In the genomic region with DNA sequence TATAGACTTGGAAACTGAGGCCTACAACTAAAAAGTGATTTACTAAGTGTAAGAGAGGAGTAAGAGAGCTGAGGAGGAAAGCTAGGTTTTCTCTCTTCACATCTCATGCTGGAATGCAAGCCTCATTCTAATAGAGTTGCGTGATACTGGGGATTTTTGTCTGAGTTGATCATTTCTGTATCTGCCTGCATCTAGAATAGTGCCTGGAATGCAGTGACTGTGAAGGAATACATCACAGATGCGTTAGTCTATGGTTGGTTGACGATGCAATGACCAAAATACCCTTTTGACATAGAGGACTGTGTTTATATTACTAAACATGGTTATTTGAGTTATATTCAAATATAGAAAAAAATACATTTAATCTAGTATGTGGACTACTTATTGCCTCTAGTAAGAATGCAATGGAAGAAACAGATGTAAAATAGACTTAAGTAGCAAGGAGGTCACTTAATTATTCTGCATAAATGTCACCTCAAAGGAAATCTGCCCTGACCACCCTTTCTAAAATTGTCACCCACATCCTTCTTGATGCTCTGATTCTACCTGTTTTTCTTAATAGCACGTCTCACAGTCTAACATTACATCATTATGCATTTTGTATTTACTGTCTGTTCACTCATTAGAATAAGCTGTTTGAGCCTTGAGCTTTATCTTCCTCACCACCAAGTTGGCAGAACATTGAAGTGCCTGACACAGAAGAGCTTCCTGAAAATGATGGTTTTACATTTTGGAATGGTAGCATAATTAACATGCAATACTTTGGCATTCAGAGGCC, we compare ENCODE assay signal across 16 cellular contexts. TPM values are rescaled to one million over a fixed set of nuclear protein-coding genes. Genes with fewer than 3 reads are reported as not detected.
DNase-seq lines count a peak whose midpoint lies in the region; ATAC-seq lines count a peak whose summit lies in the region.
"Had no signal": no experiment of that assay in that cellular context is flagged by ENCODE, and none has a peak within 500 bp of the region (broad histone marks: within the 10 kb centered on the region; RNA-seq: fewer than 3 reads in every experiment).

No MANE protein-coding gene starts in this region.

- H3K4me1 Mint-ChIP-seq in natural killer cell treated with Interleukin-12 subunit alpha and Interleukin-12 subunit beta and Interleukin-15 and Interleukin-18, amount 100 ng/mL, for 72 hours (ENCODE audit: low read depth in 2 of 2) = peaks cover 3% of the 10 kb centered on the region in 2 donors

- ATAC-seq in natural killer cell treated with Interleukin-12 subunit alpha and Interleukin-12 subunit beta and Interleukin-15 and Interleukin-18, amount 100 ng/mL, for 72 hours = no peak
- no peak for ATAC-seq in HG03469 (IDR thresholded peaks at IDR 0.05; ENCODE audit: unreplicated experiment)
- ATAC-seq in GM18909 (IDR thresholded peaks at IDR 0.05; ENCODE audit: poor library complexity, unreplicated experiment) = no peak
- ATAC-seq: CD8-positive, alpha-beta T cell had no signal

- H3K36me3 Mint-ChIP-seq in natural killer cell treated with Interleukin-12 subunit alpha and Interleukin-12 subunit beta and Interleukin-15 and Interleukin-18, amount 100 ng/mL, for 72 hours = no peaks in the 10 kb centered on the region
- H3K36me3 Mint-ChIP-seq: CD8-positive, alpha-beta T cell had no signal

- H3K27me3 Mint-ChIP-seq in natural killer cell treated with Interleukin-12 subunit alpha and Interleukin-12 subunit beta and Interleukin-15 and Interleukin-18, amount 100 ng/mL, for 72 hours = peaks cover 7 to 11% of the 10 kb centered on the region in 2 donors

- no peak overlapping the region for H3K4me3 Mint-ChIP-seq in natural killer cell treated with Interleukin-12 subunit alpha and Interleukin-12 subunit beta and Interleukin-15 and Interleukin-18, amount 100 ng/mL, for 72 hours
- H3K4me3 Mint-ChIP-seq: CD8-positive, alpha-beta T cell had no signal

- H3K27ac Mint-ChIP-seq in natural killer cell treated with Interleukin-12 subunit alpha and Interleukin-12 subunit beta and Interleukin-15 and Interleukin-18, amount 100 ng/mL, for 72 hours = no peak overlapping the region
- H3K27ac Mint-ChIP-seq: CD8-positive, alpha-beta T cell had no signal

- DNase-seq in EH (ENCODE audit: low read depth) (peak; percentile 41), amniotic epithelial cell (ENCODE audit: low read depth) (peak; percentile 6), glomerular visceral epithelial cell (ENCODE audit: extremely low spot score) (peak; percentile 17), renal cortical epithelial cell (ENCODE audit: low read depth) (peak; percentile 44)
- no peak for DNase-seq in natural killer cell treated with Interleukin-12 subunit alpha and Interleukin-12 subunit beta and Interleukin-15 and Interleukin-18, amount 100 ng/mL, for 72 hours (ENCODE audit: low spot score)
- DNase-seq in NK-92 treated with Interleukin-12 subunit alpha and Interleukin-12 subunit beta, amount 100 ng/mL, for 24 hours (lab: John Stamatoyannopoulos, UW) = no peak
- DNase-seq: CD8-positive, alpha-beta T cell; GF-D8; Karpas-422; MG63; NCI-H1092 treated with DMSO at 0.1 percent for 48 hours; NCI-H1694 treated with DMSO at 0.1 percent for 48 hours; NCI-H345; NCI-H69 had no signal

- H3K9me3 Mint-ChIP-seq in natural killer cell treated with Interleukin-12 subunit alpha and Interleukin-12 subunit beta and Interleukin-15 and Interleukin-18, amount 100 ng/mL, for 72 hours = no peaks in the 10 kb centered on the region
- H3K9me3 Mint-ChIP-seq: CD8-positive, alpha-beta T cell had no signal

RNA-seq across cellular contexts. Expression of a gene that starts 9.0 kb away (rescaled TPM):
- total RNA-seq in renal cortical epithelial cell = 8.0 and 20.6 TPM in 2 replicates
- total RNA-seq in natural killer cell treated with Interleukin-12 subunit alpha and Interleukin-12 subunit beta and Interleukin-15 and Interleukin-18, amount 100 ng/mL, for 72 hours = 1 to 10 TPM; 2.4 to 5.0 TPM

RNA-seq across cellular contexts. Expression of a gene that starts 20.8 kb away (rescaled TPM):
- 155 and 335 TPM in 2 replicates for total RNA-seq in renal cortical epithelial cell
- total RNA-seq in natural killer cell treated with Interleukin-12 subunit alpha and Interleukin-12 subunit beta and Interleukin-15 and Interleukin-18, amount 100 ng/mL, for 72 hours = 10 to 100 TPM; 33.0 to 35.2 TPM

Comparison
In these comparisons a context has a peak if more than half of its experiments do, and no peak if none do; other contexts are left out.
1. DNase-seq: peak in EH (single experiment), amniotic epithelial cell (single experiment), glomerular visceral epithelial cell (single experiment) and renal cortical epithelial cell (single experiment); none in natural killer cell treated with Interleukin-12 subunit alpha and Interleukin-12 subunit beta and Interleukin-15 and Interleukin-18, amount 100 ng/mL, for 72 hours (single experiment) and NK-92 treated with Interleukin-12 subunit alpha and Interleukin-12 subunit beta, amount 100 ng/mL, for 24 hours (single experiment).